ENCODE assay signal across 1 cellular context in genomic region chr10:50624866-50625491, GRCh38.
TF ChIP-seq lines count a peak whose summit lies in the region.

No MANE protein-coding gene starts in this region.

TF ChIP-seq in K562, 482 proteins besides CTCF, POLR2A, EP300 and RAD21 (continued from another document and continues in another):
- TF ChIP-seq ETV6 (IDR thresholded peaks at IDR 0.05; ENCODE audit: borderline replicate concordance in 1 of 2, low read depth in 2 of 2, low read length in 1 of 2) (peak in 1 of 2 experiments; percentile 16; a peak in 1 of 4 replicates), ETV6 (CRISPR knock-in tag; IDR thresholded peaks at IDR 0.05; ENCODE audit: borderline replicate concordance) (no peak), TCFL5 (CRISPR knock-in tag; conservative IDR thresholded peaks at IDR 0.05) (no peak), POLR3A (IDR thresholded peaks at IDR 0.05; ENCODE audit: borderline replicate concordance, extremely low read depth, insufficient read depth, insufficient read length) (no peak), TCF7L2 (IDR thresholded peaks at IDR 0.05; ENCODE audit: low read depth, low read length) (no peak), HINFP (tag; conservative IDR thresholded peaks at IDR 0.05; ENCODE audit: low read depth) (no peak), ID3 (CRISPR knock-in tag; IDR thresholded peaks at IDR 0.05) (no peak), ID3 (tag; IDR thresholded peaks at IDR 0.05) (peak; percentile 65; the same call in 1 of the 2 replicates), SMAD1 (IDR thresholded peaks at IDR 0.05; ENCODE audit: low read depth, low read length, partially characterized antibody) (peak; percentile 65), ZNF507 (tag; conservative IDR thresholded peaks at IDR 0.05) (no peak), GABPB1 (CRISPR knock-in tag; IDR thresholded peaks at IDR 0.05) (peak; percentile 54; the same call in 1 of the 2 replicates), ZNF124 (CRISPR knock-in tag; IDR thresholded peaks at IDR 0.05) (no peak), ETS2 (tag; IDR thresholded peaks at IDR 0.05; ENCODE audit: borderline replicate concordance, poor library complexity, severe bottlenecking) (no peak), COPS2 (conservative IDR thresholded peaks at IDR 0.05) (no peak), KLF6 (CRISPR knock-in tag; IDR thresholded peaks at IDR 0.05; ENCODE audit: borderline replicate concordance) (no peak), JUND (IDR thresholded peaks at IDR 0.05; ENCODE audit: borderline replicate concordance, low read depth, low read length) (no peak), JUND (tag; IDR thresholded peaks at IDR 0.05; ENCODE audit: borderline replicate concordance, low read depth, low read length) (0 out of 3 replicates have a peak, but pooled peaks have one; percentile 2), SNAPC5 (CRISPR knock-in tag; IDR thresholded peaks at IDR 0.05) (no peak), ZMIZ1 (IDR thresholded peaks at IDR 0.05; ENCODE audit: low read depth in 2 of 2, low read length in 2 of 2) (peak in 1 of 2 experiments; percentile 15; a peak in 1 of 4 replicates), CCAR2 (IDR thresholded peaks at IDR 0.05; ENCODE audit: low read depth, low read length) (no peak), GTF3C2 (IDR thresholded peaks at IDR 0.05; ENCODE audit: borderline replicate concordance, extremely low read depth, insufficient read length) (no peak), RB1 (IDR thresholded peaks at IDR 0.05; ENCODE audit: low read depth) (no peak; the same call in 1 of the 2 replicates), ATF7 (IDR thresholded peaks at IDR 0.05) (no peak), E2F3 (CRISPR knock-in tag; IDR thresholded peaks at IDR 0.05) (no peak; the same call in 1 of the 2 replicates), NR2C1 (IDR thresholded peaks at IDR 0.05) (no peak), NR2C1 (tag; IDR thresholded peaks at IDR 0.05) (peak; percentile 47; the same call in 1 of the 2 replicates), ZNF324 (CRISPR knock-in tag; IDR thresholded peaks at IDR 0.05) (no peak), ZNF785 (CRISPR knock-in tag; IDR thresholded peaks at IDR 0.05) (no peak; the same call in 1 of the 2 replicates), HMGXB4 (CRISPR knock-in tag; IDR thresholded peaks at IDR 0.05) (no peak; the same call in 1 of the 2 replicates), IRF9 (tag; IDR thresholded peaks at IDR 0.05) (no peak), ZNF707 (CRISPR knock-in tag; conservative IDR thresholded peaks at IDR 0.05) (no peak), NCOR1 (IDR thresholded peaks at IDR 0.05) (no peak), ATF6 (CRISPR knock-in tag; IDR thresholded peaks at IDR 0.05) (no peak), XRCC5 (IDR thresholded peaks at IDR 0.05; ENCODE audit: low read depth, low read length) (peak; percentile 22; the same call in 1 of the 2 replicates), KDM5B (IDR thresholded peaks at IDR 0.05; ENCODE audit: insufficient replicate concordance, low read depth, low read length) (peak; percentile 82), ZNF586 (CRISPR knock-in tag; conservative IDR thresholded peaks at IDR 0.05) (no peak), VEZF1 (CRISPR knock-in tag; IDR thresholded peaks at IDR 0.05) (no peak), HSF4 (CRISPR knock-in tag; IDR thresholded peaks at IDR 0.05; ENCODE audit: borderline replicate concordance) (no peak), PCBP1 (IDR thresholded peaks at IDR 0.05; ENCODE audit: low read depth, low read length, poor library complexity, severe bottlenecking) (no peak), HCFC1 (IDR thresholded peaks at IDR 0.05; ENCODE audit: low read depth, low read length) (0 out of 2 replicates have a peak, but pooled peaks have one; percentile 19), BHLHE40 (IDR thresholded peaks at IDR 0.05; ENCODE audit: low read length) (peak; percentile 37; the same call in 1 of the 2 replicates), CXXC5 (CRISPR knock-in tag; IDR thresholded peaks at IDR 0.05) (peak; percentile 88), NR4A1 (CRISPR knock-in tag; IDR thresholded peaks at IDR 0.05) (no peak), NR4A1 (tag; IDR thresholded peaks at IDR 0.05) (no peak; the same call in none of the 2 replicates), ZFPM2 (CRISPR knock-in tag; IDR thresholded peaks at IDR 0.05) (0 out of 2 replicates have a peak, but pooled peaks have one; percentile 75)
